In the genomic region with DNA sequence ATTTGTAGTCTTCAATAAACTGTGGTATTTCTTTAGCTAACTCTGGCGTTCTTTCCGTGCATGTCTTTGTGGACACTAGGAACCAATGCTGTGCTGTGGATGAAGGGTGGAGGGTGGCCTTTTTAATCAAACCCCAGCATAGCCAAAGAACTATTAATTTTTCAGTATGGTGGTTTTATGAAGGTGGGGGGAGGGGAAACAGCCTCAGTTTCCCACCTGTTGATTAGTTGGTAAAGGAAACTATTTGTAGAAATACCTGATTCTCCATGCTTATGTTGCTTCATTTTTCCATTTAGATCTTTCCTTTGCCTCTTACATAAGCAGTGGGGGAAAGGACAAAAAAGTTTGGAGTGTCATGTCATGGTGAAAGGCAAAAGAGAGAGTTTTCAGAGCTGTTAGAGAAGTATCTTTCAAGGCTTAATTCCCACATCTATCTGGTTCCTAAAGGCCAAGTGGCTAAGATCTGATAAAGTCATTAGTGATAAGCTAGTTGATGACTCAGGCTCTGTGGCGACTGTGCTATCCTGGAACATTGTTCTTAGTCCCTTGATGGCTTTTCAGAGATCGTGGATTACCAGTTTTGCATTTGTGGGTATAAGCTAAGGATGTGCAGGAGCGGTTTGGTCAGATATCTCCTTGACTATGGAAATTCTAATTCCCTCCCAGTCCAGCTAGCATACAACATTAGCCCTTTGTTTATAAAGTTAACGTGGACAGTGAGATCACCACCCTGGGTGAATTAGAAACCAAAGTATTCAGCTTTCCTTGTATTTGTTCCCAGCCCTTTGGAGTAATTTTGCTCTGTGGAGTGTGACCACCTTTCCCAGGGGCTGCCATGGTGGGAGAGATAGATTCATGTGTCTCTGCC, we compare ENCODE assay signal across 19 cellular contexts. TPM values are rescaled to one million over a fixed set of nuclear protein-coding genes. Genes with fewer than 3 reads are reported as not detected.
DNase-seq lines count a peak whose midpoint lies in the region; ATAC-seq, FAIRE-seq and TF ChIP-seq lines count a peak whose summit lies in the region.
"Had no signal": no experiment of that assay in that cellular context is flagged by ENCODE, and none has a peak within 500 bp of the region (broad histone marks: within the 10 kb centered on the region; RNA-seq: fewer than 3 reads in every experiment).

No MANE protein-coding gene starts in this region.

- H3K79me2 ChIP-seq in endothelial cell of umbilical vein (ENCODE audit: control insufficient read depth, insufficient read depth, low read length) (peaks cover 1% of the 10 kb centered on the region), MM.1S (ENCODE audit: low read length) (peaks cover 17% of the 10 kb centered on the region; the same call in 1 of the 2 replicates)

- H3K27ac Mint-ChIP-seq in MCF 10A (ENCODE audit: low read depth, unreplicated experiment): peak overlapping the region; percentile 63
- peak overlapping the region; percentile 45 for H3K27ac Mint-ChIP-seq in activated CD4-positive, alpha-beta memory T cell treated with anti-CD3 and anti-CD28 coated beads, Interleukin-2, amount 10 ng/mL, durations not matched to agents 7 days and 5 days
- peak overlapping the region; percentile 56 for H3K27ac Mint-ChIP-seq in stimulated activated memory B cell treated with anti-CD40 and anti-IgM and Interleukin-4, amounts not matched to agents 10 μg/mL and 1 μg/mL and 100 μg/mL, for 72 hours

- no peak overlapping the region for H3K4me3 Mint-ChIP-seq in MCF 10A (ENCODE audit: unreplicated experiment)
- no peak overlapping the region for H3K4me3 Mint-ChIP-seq in activated CD4-positive, alpha-beta memory T cell treated with anti-CD3 and anti-CD28 coated beads, Interleukin-2, amount 10 ng/mL, durations not matched to agents 7 days and 5 days
- H3K4me3 Mint-ChIP-seq in stimulated activated memory B cell treated with anti-CD40 and anti-IgM and Interleukin-4, amounts not matched to agents 10 μg/mL and 1 μg/mL and 100 μg/mL, for 72 hours: no peak overlapping the region

- H3K4me3 ChIP-seq in breast epithelium: no peak overlapping the region
- H3K4me3 ChIP-seq in endothelial cell of umbilical vein (replicated peaks in 1 of 3; ENCODE audit: insufficient read depth in 1 of 3, low read depth in 1 of 3, low read length in 3 of 3): no peak overlapping the region
- no peak overlapping the region for H3K4me3 ChIP-seq in MM.1S (ENCODE audit: low read length)
- H3K4me3 ChIP-seq: gastrocnemius medialis, uterus had no signal

- TF ChIP-seq CTCF in MCF 10A (IDR thresholded peaks at IDR 0.05; ENCODE audit: unreplicated experiment) (no peak), breast epithelium (IDR thresholded peaks at IDR 0.05) (no peak), endothelial cell of umbilical vein (IDR thresholded peaks at IDR 0.05; ENCODE audit: extremely low read depth in 1 of 2, insufficient read depth in 1 of 2, low read depth in 1 of 2, low read length in 2 of 2) (no peak), MM.1S (IDR thresholded peaks at IDR 0.05; ENCODE audit: low read length) (no peak)

- POLR2A ChIA-PET in MCF 10A (lab: Yijun Ruan, JAX): interaction anchor here (0.7 to 4.0 kb wide), 7 partner anchors 8 to 173 kb away, joined by 3 to 22 read pairs (median 4); partner anchors contain the start of genes HAX1 and UBAP2L
- POLR2A ChIA-PET in activated CD4-positive, alpha-beta memory T cell treated with anti-CD3 and anti-CD28 coated beads, Interleukin-2, amount 10 ng/mL, durations not matched to agents 7 days and 5 days (lab: Charles Lee): interaction anchor here (0.9 to 3.5 kb wide), 4 partner anchors 10 to 83 kb away, joined by 3 to 15 read pairs (median 5); partner anchors contain the start of gene UBAP2L
- POLR2A ChIA-PET in endothelial cell of umbilical vein (lab: Charles Lee): no interaction called here

- H4K20me1 ChIP-seq in endothelial cell of umbilical vein (replicated peaks; ENCODE audit: control insufficient read depth, extremely low read depth, insufficient read depth, low read length) (no peaks in the 10 kb centered on the region), MM.1S (ENCODE audit: insufficient read depth, low read length) (no peaks in the 10 kb centered on the region)

- dilution Hi-C loops in endothelial cell of umbilical vein (cut with MboI; ENCODE audit: extremely low pct_ligation_motif_present, low sequenced_read_pairs): no loop called here

- no peaks in the 10 kb centered on the region for H3K9me2 ChIP-seq in MM.1S (replicated peaks; ENCODE audit: insufficient read depth, low read length)

- no peak overlapping the region for H3K9ac ChIP-seq in endothelial cell of umbilical vein (replicated peaks; ENCODE audit: extremely low read depth, insufficient read depth, low read length)
- no peak overlapping the region for H3K9ac ChIP-seq in MM.1S (ENCODE audit: low read length)

- CTCF ChIA-PET in MCF 10A (lab: Yijun Ruan, JAX) (interaction anchor here (1.0 to 1.8 kb wide), 3 partner anchors 8 to 140 kb away, joined by 4 to 12 read pairs (median 5); no protein-coding TSS in a partner anchor), endothelial cell of umbilical vein (lab: Charles Lee) (interaction anchor here (0.8 to 4.4 kb wide), 5 partner anchors 9 to 72 kb away, joined by 3 to 28 read pairs (median 3); no protein-coding TSS in a partner anchor)
- CTCF ChIA-PET in activated CD4-positive, alpha-beta memory T cell treated with anti-CD3 and anti-CD28 coated beads, Interleukin-2, amount 10 ng/mL, durations not matched to agents 7 days and 5 days (lab: Charles Lee): interaction anchor here (0.9 to 1.8 kb wide), 3 partner anchors 13 to 71 kb away, joined by 4 to 6 read pairs (median 5); no protein-coding TSS in a partner anchor

- H3K9me3 ChIP-seq in breast epithelium: no peaks in the 10 kb centered on the region
- H3K9me3 ChIP-seq in endothelial cell of umbilical vein (replicated peaks; ENCODE audit: control insufficient read depth, insufficient read depth, low read length): no peaks in the 10 kb centered on the region
- no peaks in the 10 kb centered on the region for H3K9me3 ChIP-seq in MM.1S (replicated peaks; ENCODE audit: insufficient read depth, low read length)
- H3K9me3 ChIP-seq: gastrocnemius medialis, uterus had no signal

- TF ChIP-seq POLR2A in breast epithelium (IDR thresholded peaks at IDR 0.05): no peak
- TF ChIP-seq POLR2A in endothelial cell of umbilical vein (IDR thresholded peaks at IDR 0.05; ENCODE audit: low read depth, low read length): no peak

- no peaks in the 10 kb centered on the region for H3K27me3 Mint-ChIP-seq in MCF 10A (ENCODE audit: insufficient read depth, unreplicated experiment)
- H3K27me3 Mint-ChIP-seq in activated CD4-positive, alpha-beta memory T cell treated with anti-CD3 and anti-CD28 coated beads, Interleukin-2, amount 10 ng/mL, durations not matched to agents 7 days and 5 days: no peaks in the 10 kb centered on the region
- H3K27me3 Mint-ChIP-seq in stimulated activated memory B cell treated with anti-CD40 and anti-IgM and Interleukin-4, amounts not matched to agents 10 μg/mL and 1 μg/mL and 100 μg/mL, for 72 hours: no peaks in the 10 kb centered on the region

- intact Hi-C loops in MCF 10A (cut with micrococcal nuclease) (no loop called here), breast epithelium (cut with DNase I; ENCODE audit: low total_unique reads) (loop anchor here (10.0 kb wide), 1 partner anchor 59 kb away; the partner anchor contains the start of gene CFAP141), endothelial cell of umbilical vein (cut with micrococcal nuclease) (no loop called here)

- no peak overlapping the region for H3K27ac ChIP-seq in breast epithelium
- H3K27ac ChIP-seq in endothelial cell of umbilical vein (ENCODE audit: insufficient read depth, low read depth, low read length): no peak overlapping the region
- no peak overlapping the region for H3K27ac ChIP-seq in MM.1S (ENCODE audit: low read length)
- H3K27ac ChIP-seq: gastrocnemius medialis, uterus had no signal

- H3K4me1 Mint-ChIP-seq in MCF 10A (ENCODE audit: insufficient read depth, unreplicated experiment): no peaks in the 10 kb centered on the region
- H3K4me1 Mint-ChIP-seq in activated CD4-positive, alpha-beta memory T cell treated with anti-CD3 and anti-CD28 coated beads, Interleukin-2, amount 10 ng/mL, durations not matched to agents 7 days and 5 days: peaks cover 29% of the 10 kb centered on the region
- peaks cover 10% of the 10 kb centered on the region for H3K4me1 Mint-ChIP-seq in stimulated activated memory B cell treated with anti-CD40 and anti-IgM and Interleukin-4, amounts not matched to agents 10 μg/mL and 1 μg/mL and 100 μg/mL, for 72 hours

- H3K4me2 ChIP-seq in endothelial cell of umbilical vein (ENCODE audit: insufficient read depth, low read length) (no peak overlapping the region), MM.1S (ENCODE audit: low read depth, low read length) (no peak overlapping the region)

- 0 out of 2 replicates have a peak, but pooled peaks cover 3% of the 10 kb centered on the region for H3F3A ChIP-seq in MM.1S (ENCODE audit: insufficient read depth, low read length)

- no peaks in the 10 kb centered on the region for H3K9me3 Mint-ChIP-seq in MCF 10A (ENCODE audit: unreplicated experiment)
- no peaks in the 10 kb centered on the region for H3K9me3 Mint-ChIP-seq in activated CD4-positive, alpha-beta memory T cell treated with anti-CD3 and anti-CD28 coated beads, Interleukin-2, amount 10 ng/mL, durations not matched to agents 7 days and 5 days
- no peaks in the 10 kb centered on the region for H3K9me3 Mint-ChIP-seq in stimulated activated memory B cell treated with anti-CD40 and anti-IgM and Interleukin-4, amounts not matched to agents 10 μg/mL and 1 μg/mL and 100 μg/mL, for 72 hours

- peak; percentile 93 for FAIRE-seq in endothelial cell of umbilical vein (lab: Jason Lieb, UNC)
- FAIRE-seq: GM12891, HepG2 had no signal

- peaks cover 100% of the 10 kb centered on the region for H3K36me3 Mint-ChIP-seq in MCF 10A (ENCODE audit: insufficient read depth, unreplicated experiment)
- peaks cover 69% of the 10 kb centered on the region for H3K36me3 Mint-ChIP-seq in activated CD4-positive, alpha-beta memory T cell treated with anti-CD3 and anti-CD28 coated beads, Interleukin-2, amount 10 ng/mL, durations not matched to agents 7 days and 5 days (ENCODE audit: low read depth)
- H3K36me3 Mint-ChIP-seq in stimulated activated memory B cell treated with anti-CD40 and anti-IgM and Interleukin-4, amounts not matched to agents 10 μg/mL and 1 μg/mL and 100 μg/mL, for 72 hours: peaks cover 66% of the 10 kb centered on the region

- no peaks in the 10 kb centered on the region for H3K9me1 ChIP-seq in endothelial cell of umbilical vein (replicated peaks; ENCODE audit: control insufficient read depth, extremely low read depth, insufficient read depth, low read length)

- H3K4me1 ChIP-seq in breast epithelium (no peaks in the 10 kb centered on the region), endothelial cell of umbilical vein (ENCODE audit: control insufficient read depth, extremely low read depth, insufficient read depth, low read length) (peaks cover 5% of the 10 kb centered on the region), MM.1S (ENCODE audit: low read length) (no peaks in the 10 kb centered on the region)
- H3K4me1 ChIP-seq: gastrocnemius medialis, uterus had no signal

- H2AFZ ChIP-seq in endothelial cell of umbilical vein (ENCODE audit: low read depth, low read length): no peak overlapping the region
- no peak overlapping the region for H2AFZ ChIP-seq in MM.1S (ENCODE audit: low read length)

- H3K27me3 ChIP-seq in breast epithelium (no peaks in the 10 kb centered on the region), endothelial cell of umbilical vein (ENCODE audit: control insufficient read depth in 2 of 2, insufficient read depth in 2 of 2, low read length in 2 of 2) (no peaks in the 10 kb centered on the region), MM.1S (replicated peaks; ENCODE audit: insufficient read depth, low read length) (no peaks in the 10 kb centered on the region)
- H3K27me3 ChIP-seq: gastrocnemius medialis, uterus had no signal

- DNase-seq in MCF 10A (ENCODE audit: unreplicated experiment) (no peak), breast epithelium (ENCODE audit: low spot score in 2 of 2) (no peak), endothelial cell of umbilical vein (ENCODE audit: low read depth, low spot score) (peak; percentile 7), MM.1S (no peak), GM03348 (ENCODE audit: low spot score) (no peak), AG08395 (ENCODE audit: low spot score) (no peak)
- DNase-seq in activated CD4-positive, alpha-beta memory T cell treated with anti-CD3 and anti-CD28 coated beads, Interleukin-2, amount 10 ng/mL, durations not matched to agents 7 days and 5 days: no peak
- DNase-seq: activated CD8-positive, alpha-beta memory T cell treated with anti-CD3 and anti-CD28 coated beads for 24 hours; gastrocnemius medialis; NCI-H1105 treated with DMSO at 0.1 percent for 48 hours; stimulated activated CD4-positive, alpha-beta T cell treated with anti-CD3 and anti-CD28 coated beads, Interleukin-2, amount 100 ng/mL, for 24 hours; uterus had no signal

- no peak for ATAC-seq in stimulated activated memory B cell treated with anti-CD40 and anti-IgM and Interleukin-4, amounts not matched to agents 10 μg/mL and 1 μg/mL and 100 μg/mL, for 72 hours
- ATAC-seq: gastrocnemius medialis, HepG2, Panc1 had no signal

- no TSS peak for BruUV-seq in MCF 10A (replicated peaks; lab: Mats Ljungman, UMichigan)
- BruUV-seq in endothelial cell of umbilical vein (replicated peaks; lab: Mats Ljungman, UMichigan): no TSS peak

- H3K36me3 ChIP-seq in breast epithelium (no peaks in the 10 kb centered on the region), endothelial cell of umbilical vein (ENCODE audit: control insufficient read depth in 2 of 2, extremely low read depth in 1 of 2, insufficient read depth in 2 of 2, low read length in 2 of 2) (peaks cover 36 to 52% of the 10 kb centered on the region in 2 experiments), MM.1S (replicated peaks; ENCODE audit: insufficient read depth, low read length) (peaks cover 27% of the 10 kb centered on the region)
- H3K36me3 ChIP-seq: uterus had no signal

RNA-seq across cellular contexts. Expression of gene HAX1, which starts 8.7 kb away (rescaled TPM):
- 261 and 295 TPM in 2 replicates for total RNA-seq in MCF 10A (2022)
- total RNA-seq in breast epithelium: 100 to 1,000 TPM; 108 to 125 (median 120) TPM
- total RNA-seq in activated CD4-positive, alpha-beta memory T cell treated with anti-CD3 and anti-CD28 coated beads, Interleukin-2, amount 10 ng/mL, durations not matched to agents 7 days and 5 days: 100 to 1,000 TPM; 141 to 142 TPM
- total RNA-seq in endothelial cell of umbilical vein: 69.1 and 78.4 TPM in 2 replicates
- polyA plus RNA-seq in endothelial cell of umbilical vein: 95.3 and 101 TPM in 2 replicates
- polyA plus RNA-seq in endothelial cell of umbilical vein (2011; cell fraction: cytosol; rRNA removed): 103 and 114 TPM in 2 replicates
- 72.9 and 74.7 TPM in 2 replicates for polyA plus RNA-seq in endothelial cell of umbilical vein (2011; cell fraction: nucleus; rRNA removed)
- 69.5 and 92.0 TPM in 2 replicates for polyA plus RNA-seq in endothelial cell of umbilical vein (2012)
- polyA minus RNA-seq in endothelial cell of umbilical vein: 64.1 and 64.4 TPM in 2 replicates
- polyA minus RNA-seq in endothelial cell of umbilical vein (2011; cell fraction: cytosol; rRNA and poly(A)+ RNA removed): 79.9 TPM
- 9.9 and 20.2 TPM in 2 replicates for polyA minus RNA-seq in endothelial cell of umbilical vein (2011; cell fraction: nucleus; rRNA and poly(A)+ RNA removed)

RNA-seq across cellular contexts. Expression of gene UBAP2L, which starts 42.9 kb away (rescaled TPM):
- total RNA-seq in MCF 10A (2022) (219 and 223 TPM in 2 replicates), breast epithelium (10 to 100 TPM; 64.8 to 79.3 (median 70.1) TPM), endothelial cell of umbilical vein (229 and 235 TPM in 2 replicates)
- total RNA-seq in activated CD4-positive, alpha-beta memory T cell treated with anti-CD3 and anti-CD28 coated beads, Interleukin-2, amount 10 ng/mL, durations not matched to agents 7 days and 5 days: 100 to 1,000 TPM; 155 to 157 TPM
- 280 and 323 TPM in 2 replicates for polyA plus RNA-seq in endothelial cell of umbilical vein
- 109 and 127 TPM in 2 replicates for polyA plus RNA-seq in endothelial cell of umbilical vein (2011; cell fraction: cytosol; rRNA removed)
- polyA plus RNA-seq in endothelial cell of umbilical vein (2011; cell fraction: nucleus; rRNA removed): 442 and 476 TPM in 2 replicates
- 123 and 166 TPM in 2 replicates for polyA plus RNA-seq in endothelial cell of umbilical vein (2012)
- polyA minus RNA-seq in endothelial cell of umbilical vein: 366 and 370 TPM in 2 replicates
- 60.5 TPM for polyA minus RNA-seq in endothelial cell of umbilical vein (2011; cell fraction: cytosol; rRNA and poly(A)+ RNA removed)
- 247 and 358 TPM in 2 replicates for polyA minus RNA-seq in endothelial cell of umbilical vein (2011; cell fraction: nucleus; rRNA and poly(A)+ RNA removed)

RNA-seq across cellular contexts. Expression of gene AQP10, which starts 57.2 kb away (rescaled TPM):
- total RNA-seq in MCF 10A (2022) (not detected in 2 replicates), breast epithelium (under 1 TPM in 1 of 3 donors, not detected in 2; 0.44 TPM), endothelial cell of umbilical vein (not detected in 2 replicates)
- total RNA-seq in activated CD4-positive, alpha-beta memory T cell treated with anti-CD3 and anti-CD28 coated beads, Interleukin-2, amount 10 ng/mL, durations not matched to agents 7 days and 5 days: not detected
- polyA plus RNA-seq in endothelial cell of umbilical vein: 0.08 TPM in 1 of 2 replicates, not detected in the other
- not detected in 2 replicates for polyA plus RNA-seq in endothelial cell of umbilical vein (2011; cell fraction: cytosol; rRNA removed)
- polyA plus RNA-seq in endothelial cell of umbilical vein (2011; cell fraction: nucleus; rRNA removed): 0.07 TPM in 1 of 2 replicates, not detected in the other
- not detected in 2 replicates for polyA plus RNA-seq in endothelial cell of umbilical vein (2012)
- 0.49 and 1.0 TPM in 2 replicates for polyA minus RNA-seq in endothelial cell of umbilical vein
- not detected for polyA minus RNA-seq in endothelial cell of umbilical vein (2011; cell fraction: cytosol; rRNA and poly(A)+ RNA removed)
- not detected in 2 replicates for polyA minus RNA-seq in endothelial cell of umbilical vein (2011; cell fraction: nucleus; rRNA and poly(A)+ RNA removed)
- total RNA-seq: gastrocnemius medialis; HepG2; NCI-H460; renal cortical epithelial cell; T-helper 2 cell treated with Interferon-gamma antibody and Interleukin-4, amounts not matched to agents 100 ng/mL and 5 ng/mL, for 36 hours; uterus had no signal

RNA-seq across cellular contexts. Expression of gene CFAP141, which starts 57.6 kb away (rescaled TPM):
- total RNA-seq in MCF 10A (2022) (not detected in 2 replicates), breast epithelium (not detected), endothelial cell of umbilical vein (not detected in 2 replicates)
- not detected for total RNA-seq in activated CD4-positive, alpha-beta memory T cell treated with anti-CD3 and anti-CD28 coated beads, Interleukin-2, amount 10 ng/mL, durations not matched to agents 7 days and 5 days
- not detected in 2 replicates for polyA plus RNA-seq in endothelial cell of umbilical vein
- 0.41 TPM in 1 of 2 replicates, not detected in the other for polyA plus RNA-seq in endothelial cell of umbilical vein (2011; cell fraction: cytosol; rRNA removed)
- not detected in 2 replicates for polyA plus RNA-seq in endothelial cell of umbilical vein (2011; cell fraction: nucleus; rRNA removed)
- not detected in 2 replicates for polyA plus RNA-seq in endothelial cell of umbilical vein (2012)
- not detected in 2 replicates for polyA minus RNA-seq in endothelial cell of umbilical vein
- polyA minus RNA-seq in endothelial cell of umbilical vein (2011; cell fraction: cytosol; rRNA and poly(A)+ RNA removed): not detected
- polyA minus RNA-seq in endothelial cell of umbilical vein (2011; cell fraction: nucleus; rRNA and poly(A)+ RNA removed): not detected in 2 replicates
- total RNA-seq: gastrocnemius medialis, HepG2, NCI-H460, renal cortical epithelial cell, uterus had no signal
- polyA plus RNA-seq: HepG2 had no signal
